Comparison of ENCODE assay signal across 1 cellular context in genomic region chr15:75639709-75640482, GRCh38.
A peak's percentile ranks its signal among the peaks of the same experiment; 100 is the strongest.
TF ChIP-seq lines count a peak whose summit lies in the region.

A gene with protein sequence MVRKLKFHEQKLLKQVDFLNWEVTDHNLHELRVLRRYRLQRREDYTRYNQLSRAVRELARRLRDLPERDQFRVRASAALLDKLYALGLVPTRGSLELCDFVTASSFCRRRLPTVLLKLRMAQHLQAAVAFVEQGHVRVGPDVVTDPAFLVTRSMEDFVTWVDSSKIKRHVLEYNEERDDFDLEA (minus strand): TSS chr15:75640224. CDS start chr15:75640168, 56 bp downstream.

TF ChIP-seq in K562, 482 proteins besides CTCF, POLR2A, EP300 and RAD21 (continued from another document and continues in another):
- TF ChIP-seq, protein P1, sequence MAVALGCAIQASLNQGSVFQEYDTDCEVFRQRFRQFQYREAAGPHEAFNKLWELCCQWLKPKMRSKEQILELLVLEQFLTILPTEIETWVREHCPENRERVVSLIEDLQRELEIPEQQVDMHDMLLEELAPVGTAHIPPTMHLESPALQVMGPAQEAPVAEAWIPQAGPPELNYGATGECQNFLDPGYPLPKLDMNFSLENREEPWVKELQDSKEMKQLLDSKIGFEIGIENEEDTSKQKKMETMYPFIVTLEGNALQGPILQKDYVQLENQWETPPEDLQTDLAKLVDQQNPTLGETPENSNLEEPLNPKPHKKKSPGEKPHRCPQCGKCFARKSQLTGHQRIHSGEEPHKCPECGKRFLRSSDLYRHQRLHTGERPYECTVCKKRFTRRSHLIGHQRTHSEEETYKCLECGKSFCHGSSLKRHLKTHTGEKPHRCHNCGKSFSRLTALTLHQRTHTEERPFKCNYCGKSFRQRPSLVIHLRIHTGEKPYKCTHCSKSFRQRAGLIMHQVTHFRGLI (CRISPR knock-in tag; IDR thresholded peaks at IDR 0.05) = no peak
- TF ChIP-seq STAT5A (IDR thresholded peaks at IDR 0.05; ENCODE audit: borderline replicate concordance, low read length) (no peak), FOXP4 (CRISPR knock-in tag; IDR thresholded peaks at IDR 0.05; ENCODE audit: borderline replicate concordance) (peak; percentile 49; the same call in 1 of the 2 replicates), CBX8 (IDR thresholded peaks at IDR 0.05; ENCODE audit: borderline replicate concordance, extremely low read depth, low read depth, low read length, poor library complexity, severe bottlenecking) (no peak), POU5F1 (IDR thresholded peaks at IDR 0.05; ENCODE audit: borderline replicate concordance, low read depth, low read length, partially characterized antibody) (no peak), XRCC4 (IDR thresholded peaks at IDR 0.05; ENCODE audit: extremely low read depth, insufficient read depth, insufficient read length) (no peak), ZSCAN29 (IDR thresholded peaks at IDR 0.05) (no peak), ESRRA (IDR thresholded peaks at IDR 0.05; ENCODE audit: borderline replicate concordance, low read depth) (no peak), ZEB2 (IDR thresholded peaks at IDR 0.05) (no peak), FUS (optimal IDR thresholded peaks at IDR 0.05; ENCODE audit: low read depth, low read length) (no peak), ZNF696 (CRISPR knock-in tag; conservative IDR thresholded peaks at IDR 0.05) (no peak), NRF1 (conservative IDR thresholded peaks at IDR 0.05 in 1 of 2, IDR thresholded peaks at IDR 0.05 in 1 of 2) (peak; percentile 91 to 93), XRCC5 (IDR thresholded peaks at IDR 0.05; ENCODE audit: low read depth, low read length) (no peak), BRF1 (IDR thresholded peaks at IDR 0.05; ENCODE audit: borderline replicate concordance, extremely low read depth, insufficient read length) (no peak), ZBTB26 (CRISPR knock-in tag; IDR thresholded peaks at IDR 0.05) (no peak), CBX2 (IDR thresholded peaks at IDR 0.05; ENCODE audit: insufficient read depth, low read length, poor library complexity, severe bottlenecking) (no peak), JUNB (CRISPR knock-in tag; conservative IDR thresholded peaks at IDR 0.05) (no peak), SRSF7 (optimal IDR thresholded peaks at IDR 0.05; ENCODE audit: low read depth, low read length) (no peak), MIER1 (IDR thresholded peaks at IDR 0.05; ENCODE audit: low read depth) (no peak), NR2C1 (IDR thresholded peaks at IDR 0.05) (no peak), NR2C1 (tag; IDR thresholded peaks at IDR 0.05) (no peak), CBX1 (IDR thresholded peaks at IDR 0.05; ENCODE audit: low read depth) (peak; percentile 35; the same call in 1 of the 2 replicates), RFX5 (IDR thresholded peaks at IDR 0.05; ENCODE audit: low read depth, low read length) (no peak), NONO (IDR thresholded peaks at IDR 0.05; ENCODE audit: low read depth in 2 of 2, low read length in 1 of 2) (peak; percentile 47 to 65; a peak in 3 of 4 replicates), FOSL1 (tag; conservative IDR thresholded peaks at IDR 0.05) (no peak), FOXP1 (CRISPR knock-in tag; IDR thresholded peaks at IDR 0.05) (peak; percentile 78; the same call in 1 of the 2 replicates), FOXA3 (CRISPR knock-in tag; conservative IDR thresholded peaks at IDR 0.05 in 1 of 2, IDR thresholded peaks at IDR 0.05 in 1 of 2) (peak in 1 of 2 experiments; percentile 57; a peak in 1 of 4 replicates), SAP30 (IDR thresholded peaks at IDR 0.05; ENCODE audit: borderline replicate concordance, insufficient read depth, low read depth, low read length, poor library complexity, severe bottlenecking) (peak; percentile 91), TOE1 (IDR thresholded peaks at IDR 0.05; ENCODE audit: borderline replicate concordance) (no peak), TOE1 (CRISPR knock-in tag; IDR thresholded peaks at IDR 0.05; ENCODE audit: borderline replicate concordance, low read depth) (no peak), PCBP1 (IDR thresholded peaks at IDR 0.05; ENCODE audit: low read depth, low read length, poor library complexity, severe bottlenecking) (no peak), HSF4 (CRISPR knock-in tag; IDR thresholded peaks at IDR 0.05; ENCODE audit: borderline replicate concordance) (no peak), DLX4 (CRISPR knock-in tag; IDR thresholded peaks at IDR 0.05) (no peak), MYC (IDR thresholded peaks at IDR 0.05; ENCODE audit: low read depth, low read length) (peak; percentile 88), MYC (CRISPR knock-in tag; IDR thresholded peaks at IDR 0.05; ENCODE audit: borderline replicate concordance, low read depth) (peak; percentile 89; the same call in 1 of the 2 replicates), ZNF699 (CRISPR knock-in tag; IDR thresholded peaks at IDR 0.05; ENCODE audit: insufficient replicate concordance) (no peak), DNMT1 (IDR thresholded peaks at IDR 0.05) (no peak), KLF6 (CRISPR knock-in tag; IDR thresholded peaks at IDR 0.05; ENCODE audit: borderline replicate concordance) (no peak), FOXK2 (conservative IDR thresholded peaks at IDR 0.05 in 1 of 2, IDR thresholded peaks at IDR 0.05 in 1 of 2; ENCODE audit: low read depth in 2 of 2) (peak in 1 of 2 experiments; percentile 17; a peak in 1 of 4 replicates), SIN3A (IDR thresholded peaks at IDR 0.05; ENCODE audit: borderline replicate concordance in 2 of 2, control insufficient read depth in 1 of 2, low read depth in 2 of 2, low read length in 2 of 2) (peak; percentile 67 to 91; a peak in 2 of 4 replicates), HNRNPH1 (optimal IDR thresholded peaks at IDR 0.05; ENCODE audit: low read depth, low read length) (no peak)
- TF ChIP-seq, protein P2, sequence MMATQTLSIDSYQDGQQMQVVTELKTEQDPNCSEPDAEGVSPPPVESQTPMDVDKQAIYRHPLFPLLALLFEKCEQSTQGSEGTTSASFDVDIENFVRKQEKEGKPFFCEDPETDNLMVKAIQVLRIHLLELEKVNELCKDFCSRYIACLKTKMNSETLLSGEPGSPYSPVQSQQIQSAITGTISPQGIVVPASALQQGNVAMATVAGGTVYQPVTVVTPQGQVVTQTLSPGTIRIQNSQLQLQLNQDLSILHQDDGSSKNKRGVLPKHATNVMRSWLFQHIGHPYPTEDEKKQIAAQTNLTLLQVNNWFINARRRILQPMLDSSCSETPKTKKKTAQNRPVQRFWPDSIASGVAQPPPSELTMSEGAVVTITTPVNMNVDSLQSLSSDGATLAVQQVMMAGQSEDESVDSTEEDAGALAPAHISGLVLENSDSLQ (IDR thresholded peaks at IDR 0.05) = no peak
- TF ChIP-seq, protein P3, sequence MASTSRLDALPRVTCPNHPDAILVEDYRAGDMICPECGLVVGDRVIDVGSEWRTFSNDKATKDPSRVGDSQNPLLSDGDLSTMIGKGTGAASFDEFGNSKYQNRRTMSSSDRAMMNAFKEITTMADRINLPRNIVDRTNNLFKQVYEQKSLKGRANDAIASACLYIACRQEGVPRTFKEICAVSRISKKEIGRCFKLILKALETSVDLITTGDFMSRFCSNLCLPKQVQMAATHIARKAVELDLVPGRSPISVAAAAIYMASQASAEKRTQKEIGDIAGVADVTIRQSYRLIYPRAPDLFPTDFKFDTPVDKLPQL (IDR thresholded peaks at IDR 0.05; ENCODE audit: extremely low read depth, insufficient read length) = no peak
- TF ChIP-seq, protein P4, sequence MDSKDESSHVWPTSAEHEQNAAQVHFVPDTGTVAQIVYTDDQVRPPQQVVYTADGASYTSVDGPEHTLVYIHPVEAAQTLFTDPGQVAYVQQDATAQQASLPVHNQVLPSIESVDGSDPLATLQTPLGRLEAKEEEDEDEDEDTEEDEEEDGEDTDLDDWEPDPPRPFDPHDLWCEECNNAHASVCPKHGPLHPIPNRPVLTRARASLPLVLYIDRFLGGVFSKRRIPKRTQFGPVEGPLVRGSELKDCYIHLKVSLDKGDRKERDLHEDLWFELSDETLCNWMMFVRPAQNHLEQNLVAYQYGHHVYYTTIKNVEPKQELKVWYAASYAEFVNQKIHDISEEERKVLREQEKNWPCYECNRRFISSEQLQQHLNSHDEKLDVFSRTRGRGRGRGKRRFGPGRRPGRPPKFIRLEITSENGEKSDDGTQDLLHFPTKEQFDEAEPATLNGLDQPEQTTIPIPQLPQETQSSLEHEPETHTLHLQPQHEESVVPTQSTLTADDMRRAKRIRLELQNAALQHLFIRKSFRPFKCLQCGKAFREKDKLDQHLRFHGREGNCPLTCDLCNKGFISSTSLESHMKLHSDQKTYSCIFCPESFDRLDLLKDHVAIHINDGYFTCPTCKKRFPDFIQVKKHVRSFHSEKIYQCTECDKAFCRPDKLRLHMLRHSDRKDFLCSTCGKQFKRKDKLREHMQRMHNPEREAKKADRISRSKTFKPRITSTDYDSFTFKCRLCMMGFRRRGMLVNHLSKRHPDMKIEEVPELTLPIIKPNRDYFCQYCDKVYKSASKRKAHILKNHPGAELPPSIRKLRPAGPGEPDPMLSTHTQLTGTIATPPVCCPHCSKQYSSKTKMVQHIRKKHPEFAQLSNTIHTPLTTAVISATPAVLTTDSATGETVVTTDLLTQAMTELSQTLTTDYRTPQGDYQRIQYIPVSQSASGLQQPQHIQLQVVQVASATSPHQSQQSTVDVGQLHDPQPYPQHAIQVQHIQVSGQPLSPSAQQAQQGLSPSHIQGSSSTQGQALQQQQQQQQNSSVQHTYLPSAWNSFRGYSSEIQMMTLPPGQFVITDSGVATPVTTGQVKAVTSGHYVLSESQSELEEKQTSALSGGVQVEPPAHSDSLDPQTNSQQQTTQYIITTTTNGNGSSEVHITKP (IDR thresholded peaks at IDR 0.05; ENCODE audit: partially characterized antibody) = no peak
- TF ChIP-seq, protein P5, sequence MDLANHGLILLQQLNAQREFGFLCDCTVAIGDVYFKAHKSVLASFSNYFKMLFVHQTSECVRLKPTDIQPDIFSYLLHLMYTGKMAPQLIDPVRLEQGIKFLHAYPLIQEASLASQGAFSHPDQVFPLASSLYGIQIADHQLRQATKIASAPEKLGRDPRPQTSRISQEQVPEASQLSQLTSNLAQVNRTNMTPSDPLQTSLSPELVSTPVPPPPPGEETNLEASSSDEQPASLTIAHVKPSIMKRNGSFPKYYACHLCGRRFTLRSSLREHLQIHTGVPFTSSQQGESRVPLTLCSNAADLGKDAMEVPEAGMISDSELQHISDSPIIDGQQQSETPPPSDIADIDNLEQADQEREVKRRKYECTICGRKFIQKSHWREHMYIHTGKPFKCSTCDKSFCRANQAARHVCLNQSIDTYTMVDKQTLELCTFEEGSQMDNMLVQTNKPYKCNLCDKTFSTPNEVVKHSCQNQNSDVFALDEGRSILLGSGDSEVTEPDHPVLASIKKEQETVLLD (IDR thresholded peaks at IDR 0.05) = peak; percentile 82
- TF ChIP-seq, protein P6, sequence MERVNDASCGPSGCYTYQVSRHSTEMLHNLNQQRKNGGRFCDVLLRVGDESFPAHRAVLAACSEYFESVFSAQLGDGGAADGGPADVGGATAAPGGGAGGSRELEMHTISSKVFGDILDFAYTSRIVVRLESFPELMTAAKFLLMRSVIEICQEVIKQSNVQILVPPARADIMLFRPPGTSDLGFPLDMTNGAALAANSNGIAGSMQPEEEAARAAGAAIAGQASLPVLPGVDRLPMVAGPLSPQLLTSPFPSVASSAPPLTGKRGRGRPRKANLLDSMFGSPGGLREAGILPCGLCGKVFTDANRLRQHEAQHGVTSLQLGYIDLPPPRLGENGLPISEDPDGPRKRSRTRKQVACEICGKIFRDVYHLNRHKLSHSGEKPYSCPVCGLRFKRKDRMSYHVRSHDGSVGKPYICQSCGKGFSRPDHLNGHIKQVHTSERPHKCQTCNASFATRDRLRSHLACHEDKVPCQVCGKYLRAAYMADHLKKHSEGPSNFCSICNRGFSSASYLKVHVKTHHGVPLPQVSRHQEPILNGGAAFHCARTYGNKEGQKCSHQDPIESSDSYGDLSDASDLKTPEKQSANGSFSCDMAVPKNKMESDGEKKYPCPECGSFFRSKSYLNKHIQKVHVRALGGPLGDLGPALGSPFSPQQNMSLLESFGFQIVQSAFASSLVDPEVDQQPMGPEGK (CRISPR knock-in tag; IDR thresholded peaks at IDR 0.05; ENCODE audit: borderline replicate concordance) = no peak
- TF ChIP-seq, protein P7, sequence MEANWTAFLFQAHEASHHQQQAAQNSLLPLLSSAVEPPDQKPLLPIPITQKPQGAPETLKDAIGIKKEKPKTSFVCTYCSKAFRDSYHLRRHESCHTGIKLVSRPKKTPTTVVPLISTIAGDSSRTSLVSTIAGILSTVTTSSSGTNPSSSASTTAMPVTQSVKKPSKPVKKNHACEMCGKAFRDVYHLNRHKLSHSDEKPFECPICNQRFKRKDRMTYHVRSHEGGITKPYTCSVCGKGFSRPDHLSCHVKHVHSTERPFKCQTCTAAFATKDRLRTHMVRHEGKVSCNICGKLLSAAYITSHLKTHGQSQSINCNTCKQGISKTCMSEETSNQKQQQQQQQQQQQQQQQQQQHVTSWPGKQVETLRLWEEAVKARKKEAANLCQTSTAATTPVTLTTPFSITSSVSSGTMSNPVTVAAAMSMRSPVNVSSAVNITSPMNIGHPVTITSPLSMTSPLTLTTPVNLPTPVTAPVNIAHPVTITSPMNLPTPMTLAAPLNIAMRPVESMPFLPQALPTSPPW (CRISPR knock-in tag; IDR thresholded peaks at IDR 0.05) = peak; percentile 92
